In genomic region chr7:81846398-81846797, GRCh38 we compare ENCODE assay signal across 3 cellular contexts.
TF ChIP-seq lines count a peak whose summit lies in the region.

No MANE protein-coding gene starts in this region.

TF ChIP-seq in liver, 16 proteins besides CTCF, POLR2A, EP300 and RAD21 (continued from another document):
- peak in 1 of 2 donors; percentile 14 for TF ChIP-seq GABPA (IDR thresholded peaks at IDR 0.05 in 1 of 2, conservative IDR thresholded peaks at IDR 0.05 in 1 of 2)
- no peak for TF ChIP-seq EGR1 (IDR thresholded peaks at IDR 0.05; ENCODE audit: low read depth in 2 of 2)
- no peak for TF ChIP-seq TAF1 (conservative IDR thresholded peaks at IDR 0.05)
- TF ChIP-seq NR2F2 (IDR thresholded peaks at IDR 0.05): peak; percentile 50
- no peak for TF ChIP-seq YY1 (IDR thresholded peaks at IDR 0.05)
- peak; percentile 12 to 29 for TF ChIP-seq RXRA (IDR thresholded peaks at IDR 0.05)
- TF ChIP-seq JUND (IDR thresholded peaks at IDR 0.05): peak; percentile 77 to 88

TF ChIP-seq in HepG2, 621 proteins besides CTCF, POLR2A, EP300 and RAD21:
- TF ChIP-seq PBX3 (CRISPR knock-in tag; IDR thresholded peaks at IDR 0.05; ENCODE audit: borderline replicate concordance) (no peak), FOXO1 (CRISPR knock-in tag; IDR thresholded peaks at IDR 0.05) (no peak), NFE2L2 (IDR thresholded peaks at IDR 0.05; ENCODE audit: low read length) (no peak), DPF2 (CRISPR knock-in tag; IDR thresholded peaks at IDR 0.05; ENCODE audit: borderline replicate concordance, low read depth) (no peak), ZNF292 (CRISPR knock-in tag; IDR thresholded peaks at IDR 0.05; ENCODE audit: borderline replicate concordance, low read depth) (no peak), U2AF1 (optimal IDR thresholded peaks at IDR 0.05; ENCODE audit: low read depth, low read length) (no peak), E2F1 (CRISPR knock-in tag; IDR thresholded peaks at IDR 0.05) (no peak), CSRNP1 (CRISPR knock-in tag; IDR thresholded peaks at IDR 0.05) (no peak), ZNF597 (CRISPR knock-in tag; IDR thresholded peaks at IDR 0.05) (no peak), CAMTA2 (CRISPR knock-in tag; IDR thresholded peaks at IDR 0.05; ENCODE audit: borderline replicate concordance) (no peak), HMGXB4 (CRISPR knock-in tag; IDR thresholded peaks at IDR 0.05; ENCODE audit: borderline replicate concordance in 1 of 2, low read depth in 1 of 2) (no peak)

TF ChIP-seq in GM12878, 131 proteins besides CTCF, POLR2A, EP300 and RAD21 (continued from another document):
- TF ChIP-seq ZBTB4 (CRISPR knock-in tag; IDR thresholded peaks at IDR 0.05) (no peak), TCF12 (IDR thresholded peaks at IDR 0.05; ENCODE audit: low read depth, low read length) (no peak), HCFC1 (IDR thresholded peaks at IDR 0.05; ENCODE audit: low read length) (no peak), SPI1 (IDR thresholded peaks at IDR 0.05; ENCODE audit: borderline replicate concordance, insufficient read depth, low read depth, low read length) (peak; percentile 86), POLR2AphosphoS5 (IDR thresholded peaks at IDR 0.05; ENCODE audit: low read length) (no peak), NRF1 (conservative IDR thresholded peaks at IDR 0.05; ENCODE audit: low read depth, low read length) (no peak), NR2C1 (IDR thresholded peaks at IDR 0.05) (no peak), KAT2A (conservative IDR thresholded peaks at IDR 0.05; ENCODE audit: control insufficient read depth, low read depth, low read length) (no peak), ZNF384 (IDR thresholded peaks at IDR 0.05; ENCODE audit: borderline replicate concordance, low read depth, low read length) (no peak), ATF2 (IDR thresholded peaks at IDR 0.05; ENCODE audit: low read length) (0 out of 2 replicates have a peak, but pooled peaks have one; percentile 24), BCL11A (IDR thresholded peaks at IDR 0.05; ENCODE audit: low read depth, low read length) (0 out of 2 replicates have a peak, but pooled peaks have one; percentile 54), PRDM15 (CRISPR knock-in tag; IDR thresholded peaks at IDR 0.05) (no peak), EED (IDR thresholded peaks at IDR 0.05; ENCODE audit: low read depth) (0 out of 2 replicates have a peak, but pooled peaks have one; percentile 19), ESRRA (IDR thresholded peaks at IDR 0.05; ENCODE audit: low read length) (no peak), IKZF2 (IDR thresholded peaks at IDR 0.05) (peak in 1 of 2 experiments; percentile 27; a peak in 3 of 4 replicates), RBBP5 (conservative IDR thresholded peaks at IDR 0.05) (no peak), IRF4 (IDR thresholded peaks at IDR 0.05; ENCODE audit: low read depth, low read length) (peak; percentile 28; the same call in 1 of the 2 replicates), BRCA1 (IDR thresholded peaks at IDR 0.05; ENCODE audit: low read depth, low read length) (no peak), CBFB (IDR thresholded peaks at IDR 0.05; ENCODE audit: low read depth) (no peak), ZNF24 (IDR thresholded peaks at IDR 0.05) (no peak), E2F4 (IDR thresholded peaks at IDR 0.05; ENCODE audit: low read depth, low read length) (no peak), E2F8 (IDR thresholded peaks at IDR 0.05; ENCODE audit: low read depth, partially characterized antibody) (no peak), CBX5 (IDR thresholded peaks at IDR 0.05; ENCODE audit: low read depth) (no peak), MLLT1 (IDR thresholded peaks at IDR 0.05) (no peak), SIN3A (IDR thresholded peaks at IDR 0.05; ENCODE audit: low read depth, low read length) (no peak), CHD2 (IDR thresholded peaks at IDR 0.05; ENCODE audit: borderline replicate concordance, low read depth, low read length) (no peak)
